Comparison of ENCODE assay signal across 1 cellular context in genomic region chr1:35049116-35049515, GRCh38.
TF ChIP-seq lines count a peak whose summit lies in the region.

No MANE protein-coding gene starts in this region.

TF ChIP-seq in GM23338, 12 proteins besides CTCF, POLR2A, EP300 and RAD21 (continued from another document):
- TF ChIP-seq ZNF462 (CRISPR knock-in tag; IDR thresholded peaks at IDR 0.05) (no peak), ETS1 (IDR thresholded peaks at IDR 0.05) (no peak)
